In genomic region chr5:157464518-157465171, GRCh38 we compare ENCODE assay signal across 8 cellular contexts. TPM values are rescaled to one million over a fixed set of nuclear protein-coding genes. Genes with fewer than 3 reads are reported as not detected.
DNase-seq lines count a peak whose midpoint lies in the region; ATAC-seq and TF ChIP-seq lines count a peak whose summit lies in the region.

No MANE protein-coding gene starts in this region.

- no peaks in the 10 kb centered on the region for H3K36me3 Mint-ChIP-seq in mesothelial cell of epicardium

- peaks cover 32% of the 10 kb centered on the region for H3K27me3 Mint-ChIP-seq in mesothelial cell of epicardium (ENCODE audit: low read depth)

- DNase-seq in ELR (ENCODE audit: low read depth) (peak; percentile 94), activated T-cell treated with anti-CD3 and anti-CD28 coated beads for 4 hours (peak; percentile 50), left cardiac atrium (peak; percentile 51), mesothelial cell of epicardium (ENCODE audit: low spot score in 2 of 2, unreplicated experiment in 2 of 2) (no peak), Kasumi-1 (lab: John Stamatoyannopoulos, UW) (no peak)
- peak; percentile 77 for DNase-seq in stimulated activated CD4-positive, alpha-beta T cell treated with anti-CD3 and anti-CD28 coated beads, Interleukin-4, amount 100 ng/mL, for 24 hours

- H3K9ac ChIP-seq in HUES6 (ENCODE audit: low read length): no peak overlapping the region

- no peak overlapping the region for H3K27ac ChIP-seq in HUES6 (ENCODE audit: low read depth, low read length)

- intact Hi-C loops in left cardiac atrium (cut with DNase I): no loop called here

- ATAC-seq in GM21723 (IDR thresholded peaks at IDR 0.05; ENCODE audit: unreplicated experiment) (peak; percentile 82), left cardiac atrium (peak in 1 of 2 donors; percentile 81)

- no peak for TF ChIP-seq CTCF in mesothelial cell of epicardium (IDR thresholded peaks at IDR 0.05; ENCODE audit: unreplicated experiment)

- peaks cover 11% of the 10 kb centered on the region for H3K4me1 Mint-ChIP-seq in mesothelial cell of epicardium

- H3K27me3 ChIP-seq in HUES6 (ENCODE audit: control insufficient read depth, insufficient read depth, low read length): peaks cover 32% of the 10 kb centered on the region

- 0 out of 2 replicates have a peak overlapping the region, but pooled peaks have one; percentile 26 for H3K4me3 ChIP-seq in HUES6 (ENCODE audit: low read depth, low read length)

- peaks cover 19% of the 10 kb centered on the region; the same call in 1 of the 2 replicates for H3K4me1 ChIP-seq in HUES6 (ENCODE audit: control insufficient read depth, insufficient read depth, low read length)

- H3K9me3 ChIP-seq in HUES6 (ENCODE audit: control insufficient read depth, insufficient read depth, low read depth, low read length): no peaks in the 10 kb centered on the region

- H3K36me3 ChIP-seq in HUES6 (ENCODE audit: control insufficient read depth, insufficient read depth, low read length): no peaks in the 10 kb centered on the region

- no peak overlapping the region for H3K4me3 Mint-ChIP-seq in mesothelial cell of epicardium

- H3K9me3 Mint-ChIP-seq in mesothelial cell of epicardium: no peaks in the 10 kb centered on the region

- H3K27ac Mint-ChIP-seq in mesothelial cell of epicardium: no peak overlapping the region

RNA-seq across cellular contexts. Expression of gene NIPAL4, which starts 4.6 kb away (rescaled TPM):
- total RNA-seq in left cardiac atrium (1 to 10 TPM in 1 of 2 donors, under 1 TPM in 1; 0.12 to 1.8 TPM), mesothelial cell of epicardium (0.18 to 0.49 TPM (median 0.40 TPM) in 3 replicates)

Comparison
In these comparisons a context has a peak if more than half of its experiments do, and no peak if none do; other contexts are left out.
1. DNase-seq: peak in ELR (single experiment), activated T-cell treated with anti-CD3 and anti-CD28 coated beads for 4 hours (single experiment), left cardiac atrium (single experiment) and stimulated activated CD4-positive, alpha-beta T cell treated with anti-CD3 and anti-CD28 coated beads, Interleukin-4, amount 100 ng/mL, for 24 hours (single experiment); none in mesothelial cell of epicardium (0 of 2) and Kasumi-1 (0 of 2).